ENCODE assay signal across 16 cellular contexts in genomic region chr17:2916362-2916928, GRCh38.
A peak's percentile ranks its signal among the peaks of the same experiment; 100 is the strongest.
DNase-seq lines count a peak whose midpoint lies in the region; ATAC-seq, FAIRE-seq and TF ChIP-seq lines count a peak whose summit lies in the region.
"Had no signal": no experiment of that assay in that cellular context is flagged by ENCODE, and none has a peak within 500 bp of the region (broad histone marks: within the 10 kb centered on the region; RNA-seq: fewer than 3 reads in every experiment).

No MANE protein-coding gene starts in this region.

- peak overlapping the region; percentile 3 for H3K27ac Mint-ChIP-seq in type B pancreatic cell
- H3K27ac Mint-ChIP-seq: B cell; CD4-positive, alpha-beta T cell had no signal

- H3K4me1 Mint-ChIP-seq in type B pancreatic cell (ENCODE audit: unreplicated experiment), result no peaks in the 10 kb centered on the region
- H3K4me1 Mint-ChIP-seq: B cell had no signal

- H3K9me2 ChIP-seq in hepatocyte (replicated peaks; ENCODE audit: insufficient read depth), result no peaks in the 10 kb centered on the region

- no peak overlapping the region for H3K14ac ChIP-seq in H1 (ENCODE audit: insufficient read length)

- H3K9me3 ChIP-seq in left ventricle myocardium inferior (replicated peaks), result no peaks in the 10 kb centered on the region
- no peaks in the 10 kb centered on the region for H3K9me3 ChIP-seq in H1 (ENCODE audit: insufficient read depth in 2 of 2, low read depth in 1 of 2, low read length in 1 of 2)
- H3K9me3 ChIP-seq in hepatocyte (ENCODE audit: low read depth), result no peaks in the 10 kb centered on the region

- POLR2A ChIA-PET in H1 (lab: Charles Lee; ENCODE audit: partially characterized antibody), result interaction anchor here (1.9 kb wide), 1 partner anchor 10 kb away, joined by 6 read pairs; no protein-coding TSS in a partner anchor

- no peak overlapping the region for H3K18ac ChIP-seq in H1 (ENCODE audit: extremely low read depth, low read length)

- no peaks in the 10 kb centered on the region for H3K36me3 ChIP-seq in left ventricle myocardium inferior
- H3K36me3 ChIP-seq in H1 (ENCODE audit: control insufficient read depth in 2 of 4, insufficient read depth in 4 of 4, low read length in 3 of 4), result peaks cover 0 to 2% (median 0%) of the 10 kb centered on the region in 4 experiments; a peak in 2 of 8 replicates
- no peaks in the 10 kb centered on the region for H3K36me3 ChIP-seq in hepatocyte (replicated peaks; ENCODE audit: insufficient read depth, low read depth)

- no peak overlapping the region for H2AK5ac ChIP-seq in H1 (ENCODE audit: low read depth, low read length)

- no peak overlapping the region for H3K56ac ChIP-seq in H1 (replicated peaks; ENCODE audit: insufficient read length, low read depth, low read length)

- no peak for TF ChIP-seq EP300 in H1 (IDR thresholded peaks at IDR 0.05; ENCODE audit: borderline replicate concordance in 1 of 2, low read depth in 2 of 2, low read length in 2 of 2)

- H4K5ac ChIP-seq in H1 (ENCODE audit: insufficient read length, low read depth, low read length), result no peak overlapping the region

- no peak for FAIRE-seq in H1 (lab: Jason Lieb, UNC)
- FAIRE-seq: A204.1, GM12892 had no signal

- H2BK5ac ChIP-seq in H1 (ENCODE audit: low read depth, low read length), result 0 out of 2 replicates have a peak overlapping the region, but pooled peaks have one; percentile 5

- H3K4ac ChIP-seq in H1 (replicated peaks; ENCODE audit: insufficient read length, low read depth, low read length), result no peak overlapping the region

- no peaks in the 10 kb centered on the region for H3K23me2 ChIP-seq in H1 (ENCODE audit: low read depth, low read length)

- no peak for TF ChIP-seq POLR2A in H1 (IDR thresholded peaks at IDR 0.05; ENCODE audit: control extremely low read depth in 1 of 2, low read depth in 2 of 2, low read length in 2 of 2)

- no peak overlapping the region for H3K23ac ChIP-seq in H1 (ENCODE audit: insufficient read length)

- no peak overlapping the region for H3K4me3 Mint-ChIP-seq in type B pancreatic cell
- H3K4me3 Mint-ChIP-seq: B cell; CD4-positive, alpha-beta T cell had no signal

- no peaks in the 10 kb centered on the region for H3K9me3 Mint-ChIP-seq in type B pancreatic cell
- H3K9me3 Mint-ChIP-seq: CD4-positive, alpha-beta T cell had no signal

- no peak for TF ChIP-seq CTCF in left ventricle myocardium inferior (IDR thresholded peaks at IDR 0.05; ENCODE audit: borderline replicate concordance)
- no peak for TF ChIP-seq CTCF in H1 (IDR thresholded peaks at IDR 0.05; ENCODE audit: control extremely low read depth in 1 of 3, insufficient read depth in 1 of 3, low read depth in 1 of 3, low read length in 3 of 3)
- no peak for TF ChIP-seq CTCF in hepatocyte (IDR thresholded peaks at IDR 0.05; ENCODE audit: poor library complexity)
- TF ChIP-seq CTCF in type B pancreatic cell (conservative IDR thresholded peaks at IDR 0.05), result no peak

- ATAC-seq in Right ventricle myocardium superior (ENCODE audit: poor library complexity), result peak; percentile 36
- no peak for ATAC-seq in HG02938 (IDR thresholded peaks at IDR 0.05; ENCODE audit: unreplicated experiment)
- ATAC-seq: HCT116 had no signal

- H3K27me3 Mint-ChIP-seq in type B pancreatic cell, result no peaks in the 10 kb centered on the region
- H3K27me3 Mint-ChIP-seq: B cell; CD4-positive, alpha-beta T cell had no signal

- no peak overlapping the region for H4K8ac ChIP-seq in H1 (ENCODE audit: extremely low read depth, insufficient read depth, low read length)

- no peak overlapping the region for H3K9ac ChIP-seq in H1 (replicated peaks in 1 of 4; ENCODE audit: extremely low read depth in 1 of 4, low read depth in 3 of 4, low read length in 3 of 4)

- peaks cover 7% of the 10 kb centered on the region for H3K79me1 ChIP-seq in H1 (ENCODE audit: low read depth, low read length)

- H2BK15ac ChIP-seq in H1 (ENCODE audit: low read length), result no peak overlapping the region

- peaks cover 6% of the 10 kb centered on the region for H3K4me1 ChIP-seq in left ventricle myocardium inferior
- no peaks in the 10 kb centered on the region; a peak in 1 of 7 replicates for H3K4me1 ChIP-seq in H1 (replicated peaks in 1 of 4; ENCODE audit: control insufficient read depth in 3 of 4, insufficient read depth in 4 of 4, low read length in 3 of 4)
- no peaks in the 10 kb centered on the region for H3K4me1 ChIP-seq in hepatocyte (ENCODE audit: insufficient read depth)

- no peak overlapping the region for H3K4me3 ChIP-seq in left ventricle myocardium inferior
- no peak overlapping the region for H3K4me3 ChIP-seq in H1 (ENCODE audit: extremely low read depth in 1 of 4, insufficient read depth in 2 of 4, low read depth in 3 of 4, low read length in 4 of 4)
- no peak overlapping the region for H3K4me3 ChIP-seq in hepatocyte

- DNase-seq in Right ventricle myocardium superior, result no peak
- no peak for DNase-seq in left ventricle myocardium inferior
- no peak for DNase-seq in H1 (ENCODE audit: low read depth in 1 of 2, low spot score in 2 of 2)
- DNase-seq in hepatocyte (ENCODE audit: low spot score), result peak; percentile 2
- no peak for DNase-seq in type B pancreatic cell (ENCODE audit: extremely low spot score, unreplicated experiment)
- no peak for DNase-seq in GDM1 (lab: John Stamatoyannopoulos, UW)
- no peak for DNase-seq in hypothalamus (lab: John Stamatoyannopoulos, UW)
- DNase-seq: C1 segment of cervical spinal cord; CD4-positive, alpha-beta T cell; DMS79; IMR-90 had no signal

- H2BK20ac ChIP-seq in H1 (ENCODE audit: low read length), result no peak overlapping the region

- no peaks in the 10 kb centered on the region for H3K36me3 Mint-ChIP-seq in type B pancreatic cell

- H3K79me2 ChIP-seq in H1 (ENCODE audit: control insufficient read depth in 1 of 2, insufficient read depth in 2 of 2, low read length in 2 of 2) (peaks cover 0 to 18% of the 10 kb centered on the region in 2 experiments; a peak in 1 of 4 replicates), hepatocyte (no peaks in the 10 kb centered on the region)

- H4K91ac ChIP-seq in H1 (replicated peaks; ENCODE audit: insufficient read length, low read length), result no peak overlapping the region

- no peaks in the 10 kb centered on the region for H3K27me3 ChIP-seq in left ventricle myocardium inferior (ENCODE audit: low read depth)
- no peaks in the 10 kb centered on the region for H3K27me3 ChIP-seq in H1 (replicated peaks in 1 of 4; ENCODE audit: control insufficient read depth in 3 of 4, extremely low read depth in 1 of 4, insufficient read depth in 3 of 4, low read length in 3 of 4)
- H3K27me3 ChIP-seq in hepatocyte, result no peaks in the 10 kb centered on the region

- H3K4me2 ChIP-seq in H1 (ENCODE audit: insufficient read depth in 1 of 2, low read depth in 2 of 2, low read length in 2 of 2) (no peak overlapping the region), hepatocyte (no peak overlapping the region)

- TF ChIP-seq RAD21 in H1 (IDR thresholded peaks at IDR 0.05 in 1 of 2, conservative IDR thresholded peaks at IDR 0.05 in 1 of 2; ENCODE audit: low read depth in 2 of 2, low read length in 2 of 2), result no peak

- H3K27ac ChIP-seq in left ventricle myocardium inferior (replicated peaks) (no peak overlapping the region), H1 (ENCODE audit: low read depth, low read length) (no peak overlapping the region), hepatocyte (no peak overlapping the region)

- H4K20me1 ChIP-seq in H1 (replicated peaks in 1 of 2; ENCODE audit: control insufficient read depth in 1 of 2, insufficient read depth in 2 of 2, low read length in 2 of 2) (peaks cover 0 to 7% of the 10 kb centered on the region in 2 experiments), hepatocyte (ENCODE audit: insufficient read depth, poor library complexity, severe bottlenecking) (no peaks in the 10 kb centered on the region)

- no peak overlapping the region for H2AFZ ChIP-seq in H1 (ENCODE audit: low read length)
- no peak overlapping the region for H2AFZ ChIP-seq in hepatocyte

- H2BK120ac ChIP-seq in H1 (replicated peaks; ENCODE audit: low read depth, low read length), result no peak overlapping the region

- 89% methylated on average over 16 of the region's 16 CpGs; no CpG with 5 or more reads in 1 of the 2 experiments for WGBS in H1 (ENCODE audit: extremely low coverage in 1 of 2, insufficient coverage in 1 of 2, insufficient read length in 1 of 2, insufficient replicate concordance in 2 of 2, low coverage in 1 of 2, low lambda C conversion rate in 2 of 2, missing lambda C conversion rate in 1 of 2), 2 experiments
- 96% methylated on average over 16 of the region's 16 CpGs for WGBS in hepatocyte (ENCODE audit: low lambda C conversion rate, missing lambda C conversion rate)

- H2BK12ac ChIP-seq in H1 (ENCODE audit: low read depth, low read length), result no peak overlapping the region

- intact Hi-C loops in Right ventricle myocardium superior (cut with DNase I), result no loop called here
- intact Hi-C loops in left ventricle myocardium inferior (cut with micrococcal nuclease), result no loop called here

- CTCF ChIA-PET in H1 (lab: Charles Lee; ENCODE audit: partially characterized antibody), result interaction anchor here (0.6 to 3.9 kb wide), 8 partner anchors 14 to 165 kb away, joined by 3 to 18 read pairs (median 4); no protein-coding TSS in a partner anchor

TF ChIP-seq in H1, 55 proteins besides CTCF, POLR2A, EP300 and RAD21:
- TF ChIP-seq NANOG (IDR thresholded peaks at IDR 0.05; ENCODE audit: insufficient read depth, low read depth, low read length, poor library complexity, severe bottlenecking) (no peak), TEAD4 (IDR thresholded peaks at IDR 0.05; ENCODE audit: low read depth, low read length) (no peak), SRF (IDR thresholded peaks at IDR 0.05; ENCODE audit: low read depth, low read length) (no peak), KDM4A (IDR thresholded peaks at IDR 0.05; ENCODE audit: low read depth, low read length, severe bottlenecking) (no peak), MAX (IDR thresholded peaks at IDR 0.05) (no peak), CHD2 (IDR thresholded peaks at IDR 0.05; ENCODE audit: low read length) (no peak), HDAC6 (IDR thresholded peaks at IDR 0.05; ENCODE audit: low read depth, low read length) (no peak), CREB1 (IDR thresholded peaks at IDR 0.05) (no peak), GABPA (IDR thresholded peaks at IDR 0.05; ENCODE audit: borderline replicate concordance, insufficient read depth, low read length) (no peak), BCL11A (IDR thresholded peaks at IDR 0.05; ENCODE audit: low read depth in 2 of 2, low read length in 2 of 2) (no peak), RXRA (IDR thresholded peaks at IDR 0.05; ENCODE audit: insufficient read depth, low read depth, low read length) (no peak), SP4 (IDR thresholded peaks at IDR 0.05; ENCODE audit: low read length) (no peak), JUN (IDR thresholded peaks at IDR 0.05; ENCODE audit: low read depth, low read length) (no peak)
